Comparison of ENCODE assay signal across 9 cellular contexts in genomic region chr19:7869910-7870511, GRCh38. TPM values are rescaled to one million over a fixed set of nuclear protein-coding genes. Genes with fewer than 3 reads are reported as not detected.
DNase-seq lines count a peak whose midpoint lies in the region; ATAC-seq and TF ChIP-seq lines count a peak whose summit lies in the region.
"Had no signal": no experiment of that assay in that cellular context is flagged by ENCODE, and none has a peak within 500 bp of the region (broad histone marks: within the 10 kb centered on the region; RNA-seq: fewer than 3 reads in every experiment).

No MANE protein-coding gene starts in this region.

- H3K4me3 Mint-ChIP-seq in neural progenitor cell: peak overlapping the region; percentile 79
- H3K4me3 Mint-ChIP-seq: neural crest cell had no signal

- H3K4me3 ChIP-seq in neural progenitor cell: peak overlapping the region; percentile 31

- H2AFZ ChIP-seq in neural progenitor cell (replicated peaks): no peak overlapping the region

- H3K36me3 ChIP-seq in neural progenitor cell: no peaks in the 10 kb centered on the region

- peaks cover 51% of the 10 kb centered on the region for H4K20me1 ChIP-seq in neural progenitor cell (ENCODE audit: low read depth)

- H3K9me3 ChIP-seq in neural progenitor cell (ENCODE audit: low read depth): no peaks in the 10 kb centered on the region

- H3K9me3 Mint-ChIP-seq in neural progenitor cell: no peaks in the 10 kb centered on the region

- DNase-seq in EL (peak; percentile 46), Kasumi-1 (lab: John Stamatoyannopoulos, UW) (peak; percentile 71 to 79), epithelial cell of prostate (ENCODE audit: low read depth, low spot score) (no peak), neural progenitor cell (ENCODE audit: low spot score) (peak; percentile 81), NCI-H748 treated with DMSO at 0.1 percent for 48 hours (lab: John Stamatoyannopoulos, UW) (no peak)
- peak; percentile 78 for DNase-seq in activated CD4-positive, alpha-beta T cell treated with anti-CD3 and anti-CD28 coated beads for 48 hours

- H3K79me2 ChIP-seq in neural progenitor cell (ENCODE audit: low read depth): no peaks in the 10 kb centered on the region

- no peak for TF ChIP-seq CTCF in neural progenitor cell (IDR thresholded peaks at IDR 0.05)

- H3K9ac ChIP-seq in neural progenitor cell: no peak overlapping the region

- peaks cover 3% of the 10 kb centered on the region for H3K36me3 Mint-ChIP-seq in neural progenitor cell

- peak overlapping the region; percentile 67 for H3K4me2 ChIP-seq in neural progenitor cell

- H3K4me1 ChIP-seq in neural progenitor cell: peaks cover 10% of the 10 kb centered on the region

- H3F3A ChIP-seq in neural progenitor cell (ENCODE audit: low read depth): peaks cover 59% of the 10 kb centered on the region

- H3K27me3 ChIP-seq in neural progenitor cell: peaks cover 37% of the 10 kb centered on the region

- H3K27ac Mint-ChIP-seq in neural progenitor cell: no peak overlapping the region

- H3K27ac ChIP-seq in epithelial cell of prostate (peak overlapping the region; percentile 23), neural progenitor cell (no peak overlapping the region)

- H3K4me1 Mint-ChIP-seq in neural progenitor cell: peaks cover 38% of the 10 kb centered on the region

- H3K27me3 Mint-ChIP-seq in neural progenitor cell (ENCODE audit: insufficient read depth, low read depth): peaks cover 26% of the 10 kb centered on the region

- ATAC-seq in GM21423 (IDR thresholded peaks at IDR 0.05; ENCODE audit: unreplicated experiment) (no peak), HG02970 (IDR thresholded peaks at IDR 0.05; ENCODE audit: low FRiP score, unreplicated experiment) (no peak)

RNA-seq across cellular contexts. Expression of gene PRR36, which starts 4.2 kb away (rescaled TPM):
- 0.07 and 2.8 TPM in 2 replicates for total RNA-seq in neural progenitor cell (ENCODE audit: low replicate concordance)

RNA-seq across cellular contexts. Expression of gene LRRC8E, which starts 18.3 kb away (rescaled TPM):
- 0.65 and 1.2 TPM in 2 replicates for total RNA-seq in neural progenitor cell (ENCODE audit: low replicate concordance)

RNA-seq across cellular contexts. Expression of gene MAP2K7, which starts 33.7 kb away (rescaled TPM):
- total RNA-seq in neural progenitor cell (ENCODE audit: low replicate concordance): 14.4 and 20.7 TPM in 2 replicates

RNA-seq across cellular contexts. Expression of gene EVI5L, which starts 40.0 kb away (rescaled TPM):
- 4.1 and 13.5 TPM in 2 replicates for total RNA-seq in neural progenitor cell (ENCODE audit: low replicate concordance)

RNA-seq across cellular contexts. Expression of gene TGFBR3L, which starts 44.6 kb away (rescaled TPM):
- total RNA-seq in neural progenitor cell (ENCODE audit: low replicate concordance): 0.99 and 1.8 TPM in 2 replicates

Comparison
In these comparisons a context has a peak if more than half of its experiments do, and no peak if none do; other contexts are left out.
1. DNase-seq: peak in EL (single experiment), Kasumi-1 (2 of 2), activated CD4-positive, alpha-beta T cell treated with anti-CD3 and anti-CD28 coated beads for 48 hours (single experiment) and neural progenitor cell (single experiment); none in epithelial cell of prostate (single experiment) and NCI-H748 treated with DMSO at 0.1 percent for 48 hours (single experiment).